ENCODE assay signal across 8 cellular contexts in the genomic region with DNA sequence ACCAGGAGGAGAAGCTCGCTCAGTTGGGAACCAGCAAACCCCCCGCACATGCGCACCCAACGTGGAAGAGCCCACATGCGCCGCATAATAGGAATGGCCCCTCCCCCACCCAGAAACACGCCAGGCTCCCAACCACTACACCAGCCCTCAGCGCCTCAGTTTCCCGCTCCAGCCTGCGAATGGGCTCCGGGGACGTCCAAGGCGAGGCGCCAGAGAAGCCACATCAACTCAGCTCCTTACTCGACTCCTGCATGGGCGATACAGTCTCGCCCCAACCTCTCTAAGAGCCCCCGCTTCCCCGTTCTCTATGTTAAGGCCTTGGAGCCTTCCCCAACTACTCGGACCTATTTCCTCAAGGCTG. TPM values are rescaled to one million over a fixed set of nuclear protein-coding genes. Genes with fewer than 3 reads are reported as not detected.
A peak's percentile ranks its signal among the peaks of the same experiment; 100 is the strongest.
DNase-seq lines count a peak whose midpoint lies in the region; ATAC-seq and TF ChIP-seq lines count a peak whose summit lies in the region.

No MANE protein-coding gene starts in this region.

- H3K36me3 ChIP-seq in adrenal gland (replicated peaks in 1 of 2): peaks cover 0 to 40% of the 10 kb centered on the region in 2 donors
- peaks cover 3 to 8% of the 10 kb centered on the region in 2 donors for H3K36me3 ChIP-seq in prostate gland

- 0 to 1% (median 0%) methylated on average over 8 to 20 of the region's 20 CpGs for WGBS in adrenal gland, 4 donors
- WGBS in prostate gland: 1% methylated on average over 20 of the region's 20 CpGs

- H3K4me3 ChIP-seq in adrenal gland (peak overlapping the region; percentile 30 to 90 (median 83)), prostate gland (peak overlapping the region; percentile 82 to 98)

- intact Hi-C loops in adrenal gland (cut with DNase I): loop anchor here (5.0 to 10.0 kb wide), 3 partner anchors 76 to 108 kb away; partner anchors contain the start of gene DYNLL2 (in 1 of the 2)
- intact Hi-C loops in left cardiac atrium (cut with DNase I): loop anchor here (5.0 to 10.0 kb wide), 3 partner anchors 81 to 108 kb away; no protein-coding TSS in a partner anchor
- intact Hi-C loops in prostate gland (cut with DNase I): loop anchor here (2.0 to 10.0 kb wide), 3 partner anchors 78 to 882 kb away; no protein-coding TSS in a partner anchor

- ATAC-seq in GM18868 (IDR thresholded peaks at IDR 0.05; ENCODE audit: unreplicated experiment) (peak; percentile 21), left cardiac atrium (peak; percentile 80 to 84), GM21529 (IDR thresholded peaks at IDR 0.05; ENCODE audit: unreplicated experiment) (no peak)

- H3K9me3 ChIP-seq in adrenal gland (replicated peaks in 1 of 3) (no peaks in the 10 kb centered on the region), prostate gland (no peaks in the 10 kb centered on the region)

- TF ChIP-seq CTCF in 22Rv1 (IDR thresholded peaks at IDR 0.05) (no peak), adrenal gland (IDR thresholded peaks at IDR 0.05) (no peak), prostate gland (IDR thresholded peaks at IDR 0.05) (no peak)

- peak; percentile 67 for DNase-seq in M059J (ENCODE audit: low read depth)
- DNase-seq in SKM-1 treated with dmso at 0.1 percent for 144 hours (lab: John Stamatoyannopoulos, UW; ENCODE audit: unreplicated experiment): peak; percentile 58
- DNase-seq in adrenal gland: peak; percentile 80 to 91 (median 85)
- DNase-seq in left cardiac atrium: peak; percentile 87
- peak; percentile 81 for DNase-seq in prostate gland (ENCODE audit: low spot score)

- H3K27ac ChIP-seq in 22Rv1: peak overlapping the region; percentile 98
- peak overlapping the region; percentile 89 to 99 (median 98) for H3K27ac ChIP-seq in adrenal gland
- H3K27ac ChIP-seq in prostate gland: peak overlapping the region; percentile 99

- H3K4me1 ChIP-seq in adrenal gland (replicated peaks in 1 of 2): peaks cover 12 to 53% of the 10 kb centered on the region in 2 donors
- peaks cover 25% of the 10 kb centered on the region for H3K4me1 ChIP-seq in prostate gland (replicated peaks)

- no peak for TF ChIP-seq POLR2A in adrenal gland (IDR thresholded peaks at IDR 0.05)
- peak; percentile 41 for TF ChIP-seq POLR2A in prostate gland (IDR thresholded peaks at IDR 0.05)

- H3K27me3 ChIP-seq in adrenal gland (no peaks in the 10 kb centered on the region), prostate gland (replicated peaks; ENCODE audit: insufficient read depth) (no peaks in the 10 kb centered on the region)

RNA-seq across cellular contexts. Expression of gene SRSF1, which starts 0.5 kb away (rescaled TPM):
- total RNA-seq in M059J (2014; rRNA removed; shearing (Covaris generic)): 336 and 365 TPM in 2 replicates
- total RNA-seq in adrenal gland (100 to 1,000 TPM; 131 to 236 (median 186) TPM), left cardiac atrium (100 to 1,000 TPM; 113 to 137 TPM), prostate gland (100 to 1,000 TPM; 136 to 151 TPM)
- 100 to 1,000 TPM; 105 to 276 (median 137) TPM for polyA plus RNA-seq in adrenal gland

RNA-seq across cellular contexts. Expression of gene VEZF1, which starts 18.5 kb away (rescaled TPM):
- total RNA-seq in M059J (2014; rRNA removed; shearing (Covaris generic)): 62.4 and 63.3 TPM in 2 replicates
- 100 to 1,000 TPM in 1 of 8 donors, 10 to 100 TPM in 7; 56.2 to 105 (median 74.1) TPM for total RNA-seq in adrenal gland
- polyA plus RNA-seq in adrenal gland: 10 to 100 TPM; 14.1 to 58.5 (median 23.1) TPM
- 10 to 100 TPM; 54.1 to 60.9 TPM for total RNA-seq in left cardiac atrium
- 10 to 100 TPM; 84.9 to 91.1 TPM for total RNA-seq in prostate gland

RNA-seq across cellular contexts. Expression of gene CUEDC1, which starts 51.3 kb away (rescaled TPM):
- total RNA-seq in M059J (2014; rRNA removed; shearing (Covaris generic)): 4.4 and 16.2 TPM in 2 replicates
- total RNA-seq in adrenal gland (10 to 100 TPM; 23.9 to 47.3 (median 39.1) TPM), left cardiac atrium (10 to 100 TPM; 38.3 to 45.5 TPM), prostate gland (10 to 100 TPM; 33.0 to 44.9 TPM)
- polyA plus RNA-seq in adrenal gland: 10 to 100 TPM; 19.9 to 45.1 (median 40.1) TPM
